ENCODE assay signal across 17 cellular contexts in the genomic region with DNA sequence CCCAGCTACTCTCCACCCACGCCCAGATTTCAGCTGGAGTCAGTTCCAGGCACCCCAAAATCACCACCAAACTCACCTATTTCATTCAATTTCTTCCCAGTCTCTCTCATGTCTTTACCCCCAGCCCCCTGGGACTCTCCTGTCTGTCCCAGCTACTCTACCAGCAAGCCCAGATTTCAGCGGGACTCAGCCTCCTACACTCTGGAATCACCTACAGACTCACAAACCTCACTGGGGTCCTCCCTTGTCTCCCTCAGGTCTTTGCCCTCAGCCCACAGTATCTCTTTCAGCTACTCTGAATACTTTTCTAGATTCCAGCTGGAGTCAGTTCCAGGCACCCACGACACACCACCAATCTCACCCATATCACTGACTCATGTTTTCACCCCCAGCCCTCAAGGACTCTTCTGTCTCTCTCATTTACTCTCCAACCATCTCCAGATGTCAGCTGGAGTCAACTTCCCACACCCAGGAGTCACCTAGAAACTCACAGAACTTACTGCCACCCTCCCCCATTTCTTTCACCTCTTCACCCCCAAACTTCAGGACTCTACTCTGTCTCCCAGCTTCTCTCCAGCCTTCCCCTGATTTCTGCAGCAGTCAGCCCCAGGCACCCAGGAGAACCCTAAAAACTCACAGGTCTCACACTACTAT.
A peak's percentile ranks its signal among the peaks of the same experiment; 100 is the strongest.
DNase-seq lines count a peak whose midpoint lies in the region; ATAC-seq, FAIRE-seq and TF ChIP-seq lines count a peak whose summit lies in the region.
"Had no signal": no experiment of that assay in that cellular context is flagged by ENCODE, and none has a peak within 500 bp of the region (broad histone marks: within the 10 kb centered on the region; RNA-seq: fewer than 3 reads in every experiment).

No MANE protein-coding gene starts in this region.

- no peak overlapping the region for H3K9ac ChIP-seq in HepG2 (ENCODE audit: insufficient read depth, low read depth, low read length)
- H3K9ac ChIP-seq: BLaER1 had no signal

- H2AFZ ChIP-seq in HepG2 (ENCODE audit: low read length): no peak overlapping the region

- no peak overlapping the region for H3K4me2 ChIP-seq in HepG2 (ENCODE audit: low read depth, low read length)
- H3K4me2 ChIP-seq: BLaER1 had no signal

- H3K27me3 ChIP-seq in HepG2 (ENCODE audit: control insufficient read depth in 1 of 2, insufficient read depth in 2 of 2, low read length in 2 of 2): no peaks in the 10 kb centered on the region
- H3K27me3 ChIP-seq in transverse colon: no peaks in the 10 kb centered on the region
- H3K27me3 ChIP-seq: BLaER1 had no signal

- TF ChIP-seq EP300 in HepG2 (IDR thresholded peaks at IDR 0.05; ENCODE audit: low read depth in 2 of 2, low read length in 2 of 2) (no peak), HepG2 (CRISPR knock-in tag; IDR thresholded peaks at IDR 0.05; ENCODE audit: borderline replicate concordance) (no peak), transverse colon (IDR thresholded peaks at IDR 0.05; ENCODE audit: low read depth) (no peak)

- H3K79me2 ChIP-seq in HepG2 (ENCODE audit: insufficient read depth, low read length): no peaks in the 10 kb centered on the region

- no peak overlapping the region for H3K27ac ChIP-seq in HepG2 (ENCODE audit: extremely low read length, insufficient read depth, low read length)
- no peak overlapping the region for H3K27ac ChIP-seq in transverse colon
- H3K27ac ChIP-seq: BLaER1 had no signal

- peak; percentile 18 for ATAC-seq in HepG2
- no peak for ATAC-seq in GM18502 (IDR thresholded peaks at IDR 0.05; ENCODE audit: poor library complexity, unreplicated experiment)
- no peak for ATAC-seq in GM21737 (IDR thresholded peaks at IDR 0.05; ENCODE audit: unreplicated experiment)
- ATAC-seq: effector memory CD8-positive, alpha-beta T cell had no signal

- TF ChIP-seq CTCF in HepG2 (CRISPR knock-in tag; IDR thresholded peaks at IDR 0.05) (no peak), transverse colon (IDR thresholded peaks at IDR 0.05) (no peak)

- TF ChIP-seq RAD21 in HepG2 (CRISPR knock-in tag; IDR thresholded peaks at IDR 0.05): no peak

- no peaks in the 10 kb centered on the region for H3K4me1 ChIP-seq in HepG2 (ENCODE audit: insufficient read depth, low read length)
- no peaks in the 10 kb centered on the region for H3K4me1 ChIP-seq in transverse colon
- H3K4me1 ChIP-seq: BLaER1 had no signal

- no peaks in the 10 kb centered on the region for H4K20me1 ChIP-seq in HepG2 (ENCODE audit: insufficient read depth, low read length)
- H4K20me1 ChIP-seq: BLaER1 had no signal

- CTCF ChIA-PET in HepG2 (lab: Yijun Ruan, JAX; ENCODE audit: low intra/inter-chr PET ratio, low total read pairs): no interaction called here

- H3K4me3 ChIP-seq in HepG2 (replicated peaks in 1 of 3; ENCODE audit: insufficient read depth in 1 of 3, low read depth in 2 of 3, low read length in 3 of 3): no peak overlapping the region
- H3K4me3 ChIP-seq in transverse colon: no peak overlapping the region
- H3K4me3 ChIP-seq: BLaER1 had no signal

- DNase-seq in ELF-1 (ENCODE audit: low read depth, low spot score) (peak; percentile 89), NAMALWA (ENCODE audit: low spot score) (peak; percentile 16), cerebellar cortex (ENCODE audit: low spot score) (peak; percentile 53), HepG2 (ENCODE audit: low spot score) (no peak), transverse colon (no peak)
- DNase-seq in activated CD4-positive, alpha-beta T cell treated with anti-CD3 and anti-CD28 coated beads, Interleukin-2, amount 50 U/mL, for 1 hour: no peak
- DNase-seq: activated CD4-positive, CD25-positive, alpha-beta regulatory T cell treated with anti-CD3 and anti-CD28 coated beads, Interleukin-2, amount 50 U/mL, for 72 hours; activated naive CD4-positive, alpha-beta T cell treated with Interleukin-2 at 50 U/mL for 16 hours; effector memory CD8-positive, alpha-beta T cell; NCI-H187 treated with DMSO at 0.1 percent for 48 hours; NCI-H69; retina; RPMI8226; T-helper 17 cell had no signal

- POLR2A ChIA-PET in HepG2 (lab: Yijun Ruan, JAX): no interaction called here

- BruUV-seq in HepG2 (replicated peaks; lab: Mats Ljungman, UMichigan): no TSS peak

- intact Hi-C loops in HepG2 (cut with micrococcal nuclease; ENCODE audit: unreplicated experiment) (no loop called here), transverse colon (cut with DNase I; ENCODE audit: low total_unique reads) (no loop called here)

- H3K9me3 ChIP-seq in HepG2 (ENCODE audit: low read length) (peaks cover 79% of the 10 kb centered on the region), transverse colon (peaks cover 14 to 19% of the 10 kb centered on the region in 2 donors)

- in situ Hi-C loops in HepG2 (cut with HindIII; ENCODE audit: extremely low pct_ligation_motif_present, low pct_unique_long_range_greater_than_20kb) (no loop called here), transverse colon (cut with MboI; ENCODE audit: low pct_ligation_motif_present in 1 of 4, low pct_unique_long_range_greater_than_20kb in 1 of 4, low sequenced_read_pairs in 3 of 4) (no loop called here)

- WGBS in HepG2 (ENCODE audit: low lambda C conversion rate): 8% methylated on average over 3 of the region's 3 CpGs
- WGBS in transverse colon (ENCODE audit: low coverage in 1 of 2), 2 donors: 49 to 52% methylated on average over 3 of the region's 3 CpGs

- no peak for FAIRE-seq in HepG2 (lab: Jason Lieb, UNC)

- no peak for TF ChIP-seq POLR2A in HepG2 (IDR thresholded peaks at IDR 0.05; ENCODE audit: insufficient read depth in 1 of 2, low read depth in 2 of 2, low read length in 2 of 2)
- TF ChIP-seq POLR2A in transverse colon (IDR thresholded peaks at IDR 0.05): no peak

- no peaks in the 10 kb centered on the region for H3K36me3 ChIP-seq in HepG2 (replicated peaks in 1 of 2; ENCODE audit: control insufficient read depth in 1 of 2, insufficient read depth in 2 of 2, low read length in 2 of 2)
- no peaks in the 10 kb centered on the region for H3K36me3 ChIP-seq in transverse colon
- H3K36me3 ChIP-seq: BLaER1 had no signal

TF ChIP-seq in HepG2, 621 proteins besides CTCF, POLR2A, EP300 and RAD21 (continues in another document):
- TF ChIP-seq, protein P1, sequence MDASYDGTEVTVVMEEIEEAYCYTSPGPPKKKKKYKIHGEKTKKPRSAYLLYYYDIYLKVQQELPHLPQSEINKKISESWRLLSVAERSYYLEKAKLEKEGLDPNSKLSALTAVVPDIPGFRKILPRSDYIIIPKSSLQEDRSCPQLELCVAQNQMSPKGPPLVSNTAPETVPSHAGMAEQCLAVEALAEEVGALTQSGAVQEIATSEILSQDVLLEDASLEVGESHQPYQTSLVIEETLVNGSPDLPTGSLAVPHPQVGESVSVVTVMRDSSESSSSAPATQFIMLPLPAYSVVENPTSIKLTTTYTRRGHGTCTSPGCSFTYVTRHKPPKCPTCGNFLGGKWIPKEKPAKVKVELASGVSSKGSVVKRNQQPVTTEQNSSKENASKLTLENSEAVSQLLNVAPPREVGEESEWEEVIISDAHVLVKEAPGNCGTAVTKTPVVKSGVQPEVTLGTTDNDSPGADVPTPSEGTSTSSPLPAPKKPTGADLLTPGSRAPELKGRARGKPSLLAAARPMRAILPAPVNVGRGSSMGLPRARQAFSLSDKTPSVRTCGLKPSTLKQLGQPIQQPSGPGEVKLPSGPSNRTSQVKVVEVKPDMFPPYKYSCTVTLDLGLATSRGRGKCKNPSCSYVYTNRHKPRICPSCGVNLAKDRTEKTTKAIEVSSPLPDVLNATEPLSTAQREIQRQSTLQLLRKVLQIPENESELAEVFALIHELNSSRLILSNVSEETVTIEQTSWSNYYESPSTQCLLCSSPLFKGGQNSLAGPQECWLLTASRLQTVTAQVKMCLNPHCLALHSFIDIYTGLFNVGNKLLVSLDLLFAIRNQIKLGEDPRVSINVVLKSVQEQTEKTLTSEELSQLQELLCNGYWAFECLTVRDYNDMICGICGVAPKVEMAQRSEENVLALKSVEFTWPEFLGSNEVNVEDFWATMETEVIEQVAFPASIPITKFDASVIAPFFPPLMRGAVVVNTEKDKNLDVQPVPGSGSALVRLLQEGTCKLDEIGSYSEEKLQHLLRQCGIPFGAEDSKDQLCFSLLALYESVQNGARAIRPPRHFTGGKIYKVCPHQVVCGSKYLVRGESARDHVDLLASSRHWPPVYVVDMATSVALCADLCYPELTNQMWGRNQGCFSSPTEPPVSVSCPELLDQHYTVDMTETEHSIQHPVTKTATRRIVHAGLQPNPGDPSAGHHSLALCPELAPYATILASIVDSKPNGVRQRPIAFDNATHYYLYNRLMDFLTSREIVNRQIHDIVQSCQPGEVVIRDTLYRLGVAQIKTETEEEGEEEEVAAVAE (CRISPR knock-in tag; IDR thresholded peaks at IDR 0.05; ENCODE audit: borderline replicate concordance): no peak
- no peak for TF ChIP-seq SIN3B (IDR thresholded peaks at IDR 0.05; ENCODE audit: low read length)
- no peak for TF ChIP-seq ZNF672 (CRISPR knock-in tag; IDR thresholded peaks at IDR 0.05)
- TF ChIP-seq MZF1 (CRISPR knock-in tag; IDR thresholded peaks at IDR 0.05; ENCODE audit: borderline replicate concordance): no peak
- no peak for TF ChIP-seq RFXANK (CRISPR knock-in tag; IDR thresholded peaks at IDR 0.05)
- TF ChIP-seq, protein P2, sequence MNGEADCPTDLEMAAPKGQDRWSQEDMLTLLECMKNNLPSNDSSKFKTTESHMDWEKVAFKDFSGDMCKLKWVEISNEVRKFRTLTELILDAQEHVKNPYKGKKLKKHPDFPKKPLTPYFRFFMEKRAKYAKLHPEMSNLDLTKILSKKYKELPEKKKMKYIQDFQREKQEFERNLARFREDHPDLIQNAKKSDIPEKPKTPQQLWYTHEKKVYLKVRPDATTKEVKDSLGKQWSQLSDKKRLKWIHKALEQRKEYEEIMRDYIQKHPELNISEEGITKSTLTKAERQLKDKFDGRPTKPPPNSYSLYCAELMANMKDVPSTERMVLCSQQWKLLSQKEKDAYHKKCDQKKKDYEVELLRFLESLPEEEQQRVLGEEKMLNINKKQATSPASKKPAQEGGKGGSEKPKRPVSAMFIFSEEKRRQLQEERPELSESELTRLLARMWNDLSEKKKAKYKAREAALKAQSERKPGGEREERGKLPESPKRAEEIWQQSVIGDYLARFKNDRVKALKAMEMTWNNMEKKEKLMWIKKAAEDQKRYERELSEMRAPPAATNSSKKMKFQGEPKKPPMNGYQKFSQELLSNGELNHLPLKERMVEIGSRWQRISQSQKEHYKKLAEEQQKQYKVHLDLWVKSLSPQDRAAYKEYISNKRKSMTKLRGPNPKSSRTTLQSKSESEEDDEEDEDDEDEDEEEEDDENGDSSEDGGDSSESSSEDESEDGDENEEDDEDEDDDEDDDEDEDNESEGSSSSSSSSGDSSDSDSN (CRISPR knock-in tag; IDR thresholded peaks at IDR 0.05): peak; percentile 70; the same call in 1 of the 2 replicates
- TF ChIP-seq EEA1 (CRISPR knock-in tag; IDR thresholded peaks at IDR 0.05; ENCODE audit: borderline replicate concordance): no peak
- TF ChIP-seq ATF7 (IDR thresholded peaks at IDR 0.05): no peak
- no peak for TF ChIP-seq ATF7 (CRISPR knock-in tag; IDR thresholded peaks at IDR 0.05)
- TF ChIP-seq ZFAT (CRISPR knock-in tag; conservative IDR thresholded peaks at IDR 0.05): no peak
- no peak for TF ChIP-seq ZNF143 (CRISPR knock-in tag; IDR thresholded peaks at IDR 0.05)
- no peak for TF ChIP-seq RFX1 (IDR thresholded peaks at IDR 0.05)
- peak; percentile 46; the same call in 1 of the 2 replicates for TF ChIP-seq ZNF24 (IDR thresholded peaks at IDR 0.05)

Comparison
In these comparisons a context has a peak if more than half of its experiments do, and no peak if none do; other contexts are left out.
1. DNase-seq: peak in ELF-1 (single experiment), NAMALWA (single experiment) and cerebellar cortex (single experiment); none in HepG2 (single experiment), transverse colon (single experiment) and activated CD4-positive, alpha-beta T cell treated with anti-CD3 and anti-CD28 coated beads, Interleukin-2, amount 50 U/mL, for 1 hour (single experiment).